ENCODE assay signal across 9 cellular contexts in the genomic region with DNA sequence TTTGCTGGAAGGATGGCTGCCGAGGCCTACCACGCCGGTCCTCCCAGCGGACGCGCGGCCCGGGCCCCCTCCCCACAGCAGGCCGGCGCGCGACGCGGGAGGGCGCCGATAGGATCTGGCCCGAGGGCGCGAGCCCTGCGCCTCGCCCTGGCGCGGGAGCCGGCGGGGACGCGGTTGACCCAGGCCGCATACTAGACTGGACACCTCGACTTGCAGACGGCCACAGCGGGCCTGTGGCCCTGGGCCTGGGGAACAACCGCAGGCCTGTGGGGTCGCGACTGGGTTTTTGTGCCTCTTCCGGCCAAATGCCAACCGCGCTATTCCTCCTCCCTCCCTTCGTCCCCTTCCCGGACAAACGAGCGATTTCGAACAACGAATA. TPM values are rescaled to one million over a fixed set of nuclear protein-coding genes. Genes with fewer than 3 reads are reported as not detected.
DNase-seq lines count a peak whose midpoint lies in the region; ATAC-seq and TF ChIP-seq lines count a peak whose summit lies in the region.
"Had no signal": no experiment of that assay in that cellular context is flagged by ENCODE, and none has a peak within 500 bp of the region (broad histone marks: within the 10 kb centered on the region; RNA-seq: fewer than 3 reads in every experiment).

No MANE protein-coding gene starts in this region.

- no peaks in the 10 kb centered on the region for H3K36me3 Mint-ChIP-seq in activated naive CD4-positive, alpha-beta T cell treated with anti-CD3 and anti-CD28 coated beads, Interleukin-2, amount 10 ng/mL, durations not matched to agents 7 days and 5 days

- intact Hi-C loops in tibial artery (cut with DNase I; ENCODE audit: low total_unique reads): no loop called here

- no peak for ATAC-seq in SK-N-SH treated with all-trans-retinoic acid at 6 μM for 48 hours
- no peak for ATAC-seq in HG02642 (IDR thresholded peaks at IDR 0.05; ENCODE audit: poor library complexity, unreplicated experiment)

- POLR2A ChIA-PET in SK-N-SH (lab: Yijun Ruan, JAX): no interaction called here

- H3K27me3 ChIP-seq in SK-N-SH (ENCODE audit: insufficient read depth) (peaks cover 11% of the 10 kb centered on the region), tibial artery (peaks cover 0 to 73% of the 10 kb centered on the region in 2 donors)

- CTCF ChIA-PET in SK-N-SH (lab: Yijun Ruan, JAX): no interaction called here
- CTCF ChIA-PET in activated naive CD4-positive, alpha-beta T cell treated with anti-CD3 and anti-CD28 coated beads, Interleukin-2, amount 10 ng/mL, durations not matched to agents 7 days and 5 days (lab: Charles Lee): no interaction called here

- H3K9me3 Mint-ChIP-seq in activated naive CD4-positive, alpha-beta T cell treated with anti-CD3 and anti-CD28 coated beads, Interleukin-2, amount 10 ng/mL, durations not matched to agents 7 days and 5 days: no peaks in the 10 kb centered on the region

- peaks cover 8% of the 10 kb centered on the region for H3K4me1 Mint-ChIP-seq in activated naive CD4-positive, alpha-beta T cell treated with anti-CD3 and anti-CD28 coated beads, Interleukin-2, amount 10 ng/mL, durations not matched to agents 7 days and 5 days

- peaks cover 73% of the 10 kb centered on the region for H3K27me3 Mint-ChIP-seq in activated naive CD4-positive, alpha-beta T cell treated with anti-CD3 and anti-CD28 coated beads, Interleukin-2, amount 10 ng/mL, durations not matched to agents 7 days and 5 days

- no peak overlapping the region for H3K27ac Mint-ChIP-seq in activated naive CD4-positive, alpha-beta T cell treated with anti-CD3 and anti-CD28 coated beads, Interleukin-2, amount 10 ng/mL, durations not matched to agents 7 days and 5 days

- H2AFZ ChIP-seq in SK-N-SH (ENCODE audit: low read depth): no peak overlapping the region

- H3K4me1 ChIP-seq in SK-N-SH (ENCODE audit: control insufficient read depth in 1 of 2, insufficient read depth in 2 of 2, low read depth in 1 of 2, low read length in 1 of 2): peaks cover 0 to 2% of the 10 kb centered on the region in 2 experiments; a peak in 2 of 4 replicates
- H3K4me1 ChIP-seq in tibial artery: peaks cover 0 to 24% (median 23%) of the 10 kb centered on the region in 4 donors

- no peak for TF ChIP-seq RAD21 in SK-N-SH (IDR thresholded peaks at IDR 0.05; ENCODE audit: low read length)

- H3K4me3 Mint-ChIP-seq in activated naive CD4-positive, alpha-beta T cell treated with anti-CD3 and anti-CD28 coated beads, Interleukin-2, amount 10 ng/mL, durations not matched to agents 7 days and 5 days: no peak overlapping the region

- H4K20me1 ChIP-seq in SK-N-SH (ENCODE audit: insufficient read depth): no peaks in the 10 kb centered on the region

- H3K9me2 ChIP-seq in SK-N-SH: no peaks in the 10 kb centered on the region

- H3F3A ChIP-seq in SK-N-SH (replicated peaks; ENCODE audit: insufficient read depth): no peaks in the 10 kb centered on the region

- H3K27ac ChIP-seq in SK-N-SH (ENCODE audit: low read depth in 2 of 2, low read length in 1 of 2) (no peak overlapping the region), cingulate gyrus (ENCODE audit: low read depth, low read length) (peak overlapping the region; percentile 63), tibial artery (no peak overlapping the region)
- H3K27ac ChIP-seq: colonic mucosa had no signal

- no peak overlapping the region for H3K9ac ChIP-seq in SK-N-SH

- no peak for TF ChIP-seq EP300 in SK-N-SH (IDR thresholded peaks at IDR 0.05; ENCODE audit: borderline replicate concordance in 1 of 2, low read depth in 1 of 2, low read length in 1 of 2)

- H3K4me2 ChIP-seq in SK-N-SH: no peak overlapping the region

- DNase-seq in SK-N-SH: peak; percentile 21
- peak; percentile 21 for DNase-seq in medulla oblongata (ENCODE audit: extremely low spot score)
- no peak for DNase-seq in tibial artery
- no peak for DNase-seq in effector CD8-positive, alpha-beta T cell (lab: John Stamatoyannopoulos, UW)
- no peak for DNase-seq in activated naive CD4-positive, alpha-beta T cell treated with anti-CD3 and anti-CD28 coated beads, Interleukin-2, amount 10 ng/mL, durations not matched to agents 7 days and 5 days

- TF ChIP-seq CTCF in SK-N-SH (IDR thresholded peaks at IDR 0.05) (no peak), tibial artery (IDR thresholded peaks at IDR 0.05) (no peak)

- H3K9me3 ChIP-seq in SK-N-SH: no peaks in the 10 kb centered on the region
- H3K9me3 ChIP-seq in tibial artery: no peaks in the 10 kb centered on the region
- H3K9me3 ChIP-seq: colonic mucosa had no signal

- no peaks in the 10 kb centered on the region for H3K79me2 ChIP-seq in SK-N-SH (ENCODE audit: insufficient read depth)

- WGBS in SK-N-SH (ENCODE audit: low lambda C conversion rate): 73% methylated on average over 16 of the region's 43 CpGs

- H3K4me3 ChIP-seq in SK-N-SH (ENCODE audit: low read depth in 2 of 2, low read length in 1 of 2) (no peak overlapping the region), tibial artery (peak overlapping the region; percentile 30 to 45)

- H3K36me3 ChIP-seq in SK-N-SH (replicated peaks in 1 of 2; ENCODE audit: control insufficient read depth in 1 of 2, insufficient read depth in 2 of 2, low read length in 1 of 2) (no peaks in the 10 kb centered on the region), tibial artery (no peaks in the 10 kb centered on the region)
- H3K36me3 ChIP-seq: colonic mucosa had no signal

TF ChIP-seq in SK-N-SH, 30 proteins besides CTCF, POLR2A, EP300 and RAD21:
- TF ChIP-seq GATA2 (CRISPR knock-in tag; IDR thresholded peaks at IDR 0.05) (no peak), FOXM1 (IDR thresholded peaks at IDR 0.05; ENCODE audit: low read depth) (no peak), RXRA (IDR thresholded peaks at IDR 0.05; ENCODE audit: borderline replicate concordance, low read depth) (no peak), NRF1 (IDR thresholded peaks at IDR 0.05; ENCODE audit: low read depth, low read length) (no peak)

TF ChIP-seq in SK-N-SH treated with all-trans-retinoic acid at 6 μM for 48 hours, 23 proteins besides CTCF, POLR2A, EP300 and RAD21 (continues in another document):
- TF ChIP-seq TSHZ2 (CRISPR knock-in tag; IDR thresholded peaks at IDR 0.05): no peak
- TF ChIP-seq CSDC2 (CRISPR knock-in tag; IDR thresholded peaks at IDR 0.05): no peak
- TF ChIP-seq ZNF565 (CRISPR knock-in tag; conservative IDR thresholded peaks at IDR 0.05; ENCODE audit: low read depth): no peak
- no peak for TF ChIP-seq ZNF70 (CRISPR knock-in tag; IDR thresholded peaks at IDR 0.05)
- no peak for TF ChIP-seq OSR1 (CRISPR knock-in tag; IDR thresholded peaks at IDR 0.05)
- no peak for TF ChIP-seq PPARA (CRISPR knock-in tag; IDR thresholded peaks at IDR 0.05; ENCODE audit: borderline replicate concordance)
- no peak for TF ChIP-seq ZFP3 (CRISPR knock-in tag; IDR thresholded peaks at IDR 0.05)
- no peak for TF ChIP-seq ZFP30 (CRISPR knock-in tag; IDR thresholded peaks at IDR 0.05)
- no peak for TF ChIP-seq ZC3H10 (CRISPR knock-in tag; IDR thresholded peaks at IDR 0.05)
- no peak for TF ChIP-seq CSRNP3 (CRISPR knock-in tag; IDR thresholded peaks at IDR 0.05)
- TF ChIP-seq TOX (CRISPR knock-in tag; IDR thresholded peaks at IDR 0.05; ENCODE audit: borderline replicate concordance): no peak
- TF ChIP-seq GLIS3 (CRISPR knock-in tag; IDR thresholded peaks at IDR 0.05): no peak

RNA-seq across cellular contexts. Expression of gene NHLH2, which starts 2.5 kb away (rescaled TPM):
- not detected in 2 replicates for polyA plus RNA-seq in SK-N-SH (2012; rRNA removed)
- not detected in 2 replicates for polyA plus RNA-seq in SK-N-SH (2012; cell fraction: cytosol; rRNA removed)
- polyA plus RNA-seq in SK-N-SH (2012; cell fraction: nucleus; rRNA removed): 0.01 TPM in 1 of 2 replicates, not detected in the other

Comparison
In these comparisons a context has a peak if more than half of its experiments do, and no peak if none do; other contexts are left out.
1. DNase-seq: peak in SK-N-SH (single experiment) and medulla oblongata (single experiment); none in tibial artery (0 of 2), effector CD8-positive, alpha-beta T cell (single experiment) and activated naive CD4-positive, alpha-beta T cell treated with anti-CD3 and anti-CD28 coated beads, Interleukin-2, amount 10 ng/mL, durations not matched to agents 7 days and 5 days (single experiment).
2. H3K4me3 ChIP-seq: peak in tibial artery (2 of 2); none in SK-N-SH (0 of 2).